Comparison of ENCODE assay signal across 14 cellular contexts in genomic region chr17:66514227-66514806, GRCh38.
DNase-seq lines count a peak whose midpoint lies in the region; ATAC-seq, FAIRE-seq and TF ChIP-seq lines count a peak whose summit lies in the region.
"Had no signal": no experiment of that assay in that cellular context is flagged by ENCODE, and none has a peak within 500 bp of the region (broad histone marks: within the 10 kb centered on the region; RNA-seq: fewer than 3 reads in every experiment).

No MANE protein-coding gene starts in this region.

- H3K27ac ChIP-seq in K562 (ENCODE audit: extremely low read depth, low read depth, low read length) = no peak overlapping the region
- H3K27ac ChIP-seq: esophagus squamous epithelium, HL-60, skin epidermis had no signal

- ATAC-seq in K562 = no peak

- POLR2A ChIA-PET in K562 (lab: Yijun Ruan, JAX) = no interaction called here

- H3K9me1 ChIP-seq in K562 (ENCODE audit: control insufficient read depth, insufficient read depth, low read length) = no peaks in the 10 kb centered on the region

- 71% methylated on average over 11 of the region's 11 CpGs for WGBS in K562 (ENCODE audit: insufficient coverage, low coverage, missing lambda C conversion rate)

- H3K9me3 ChIP-seq in K562 (replicated peaks; ENCODE audit: control insufficient read depth, insufficient read depth, low read depth, low read length) = no peaks in the 10 kb centered on the region
- H3K9me3 ChIP-seq: esophagus squamous epithelium had no signal

- intact Hi-C loops in K562 (cut with micrococcal nuclease) = no loop called here

- H2AFZ ChIP-seq in K562 (ENCODE audit: low read depth, low read length) = no peak overlapping the region

- no peak for TF ChIP-seq POLR2A in K562 (conservative IDR thresholded peaks at IDR 0.05)

- peaks cover 3 to 8% of the 10 kb centered on the region in 2 experiments; a peak in 4 of 5 replicates for H3K4me1 ChIP-seq in K562 (replicated peaks in 1 of 2; ENCODE audit: control insufficient read depth in 2 of 2, insufficient read depth in 2 of 2, low read length in 2 of 2)

- DNase-seq in activated T-cell treated with anti-CD3 and anti-CD28 coated beads for 24 hours (ENCODE audit: low read depth) (peak; percentile 33), NCI-H226 (peak; percentile 19), K562 (ENCODE audit: extremely low read depth in 1 of 4, low spot score in 3 of 4) (no peak), SW 1271 (lab: John Stamatoyannopoulos, UW) (no peak), DMS 273 treated with DMSO at 0.1 percent for 48 hours (lab: John Stamatoyannopoulos, UW) (no peak)
- no peak for DNase-seq in activated T-cell treated with anti-CD3 and anti-CD28 coated beads, Interleukin-2, amount 50 U/mL, for 1 hour
- peak; percentile 36 for DNase-seq in stimulated activated CD8-positive, alpha-beta memory T cell treated with anti-CD3 and anti-CD28 coated beads, Interleukin-4, amount 100 ng/mL, for 48 hours
- no peak for DNase-seq in activated effector memory CD4-positive, alpha-beta T cell treated with anti-CD3 and anti-CD28 coated beads, Interleukin-2, amount 50 U/mL, for 16 hours
- DNase-seq: aorta, esophagus squamous epithelium, hippocampal formation had no signal

- CTCF ChIA-PET in K562 (lab: Yijun Ruan, JAX; ENCODE audit: low intra/inter-chr PET ratio) = no interaction called here

- H3K79me2 ChIP-seq in K562 (ENCODE audit: control insufficient read depth, insufficient read depth, low read length) = peaks cover 16% of the 10 kb centered on the region

- H3K36me3 ChIP-seq in K562 (ENCODE audit: control insufficient read depth, insufficient read depth, low read length) = 0 out of 3 replicates have a peak, but pooled peaks cover 6% of the 10 kb centered on the region
- H3K36me3 ChIP-seq: esophagus squamous epithelium had no signal

- H4K20me1 ChIP-seq in K562 (replicated peaks; ENCODE audit: control insufficient read depth, insufficient read depth, low read length) = no peaks in the 10 kb centered on the region

- no peak overlapping the region for H3K4me2 ChIP-seq in K562 (ENCODE audit: insufficient read depth, low read length)

- TF ChIP-seq RAD21 in K562 (CRISPR knock-in tag; conservative IDR thresholded peaks at IDR 0.05 in 1 of 2, IDR thresholded peaks at IDR 0.05 in 1 of 2) = no peak

- no TSS peak for BruUV-seq in K562 (replicated peaks; lab: Mats Ljungman, UMichigan)

- peak; percentile 63 for FAIRE-seq in K562 (lab: Jason Lieb, UNC)
- FAIRE-seq: GM18507 had no signal

- H3K9ac ChIP-seq in K562 (ENCODE audit: insufficient read depth in 1 of 2, low read depth in 2 of 2, low read length in 2 of 2) = no peak overlapping the region

- no peaks in the 10 kb centered on the region for H3K27me3 ChIP-seq in K562 (ENCODE audit: control insufficient read depth in 2 of 2, insufficient read depth in 2 of 2, low read length in 2 of 2)
- H3K27me3 ChIP-seq: esophagus squamous epithelium had no signal

- TF ChIP-seq CTCF in K562 (IDR thresholded peaks at IDR 0.05 in 2 of 3, conservative IDR thresholded peaks at IDR 0.05 in 1 of 3; ENCODE audit: insufficient read depth in 2 of 3, low read depth in 1 of 3, low read length in 3 of 3) = no peak

- H3K4me3 ChIP-seq in K562 = no peak overlapping the region
- H3K4me3 ChIP-seq: esophagus squamous epithelium, skin epidermis had no signal

- in situ Hi-C loops in K562 (cut with MboI) = no loop called here

- TF ChIP-seq EP300 in K562 (IDR thresholded peaks at IDR 0.05; ENCODE audit: low read length) = no peak

TF ChIP-seq in K562, 482 proteins besides CTCF, POLR2A, EP300 and RAD21:
- TF ChIP-seq MAFK (IDR thresholded peaks at IDR 0.05; ENCODE audit: low read length) (no peak), ZNF77 (CRISPR knock-in tag; IDR thresholded peaks at IDR 0.05) (no peak)

Comparison
In these comparisons a context has a peak if more than half of its experiments do, and no peak if none do; other contexts are left out.
1. DNase-seq: peak in activated T-cell treated with anti-CD3 and anti-CD28 coated beads for 24 hours (single experiment), NCI-H226 (single experiment) and stimulated activated CD8-positive, alpha-beta memory T cell treated with anti-CD3 and anti-CD28 coated beads, Interleukin-4, amount 100 ng/mL, for 48 hours (single experiment); none in activated T-cell treated with anti-CD3 and anti-CD28 coated beads, Interleukin-2, amount 50 U/mL, for 1 hour (single experiment), K562 (0 of 4), activated effector memory CD4-positive, alpha-beta T cell treated with anti-CD3 and anti-CD28 coated beads, Interleukin-2, amount 50 U/mL, for 16 hours (single experiment), SW 1271 (0 of 2) and DMS 273 treated with DMSO at 0.1 percent for 48 hours (single experiment).